ENCODE assay signal across 12 cellular contexts in the genomic region with DNA sequence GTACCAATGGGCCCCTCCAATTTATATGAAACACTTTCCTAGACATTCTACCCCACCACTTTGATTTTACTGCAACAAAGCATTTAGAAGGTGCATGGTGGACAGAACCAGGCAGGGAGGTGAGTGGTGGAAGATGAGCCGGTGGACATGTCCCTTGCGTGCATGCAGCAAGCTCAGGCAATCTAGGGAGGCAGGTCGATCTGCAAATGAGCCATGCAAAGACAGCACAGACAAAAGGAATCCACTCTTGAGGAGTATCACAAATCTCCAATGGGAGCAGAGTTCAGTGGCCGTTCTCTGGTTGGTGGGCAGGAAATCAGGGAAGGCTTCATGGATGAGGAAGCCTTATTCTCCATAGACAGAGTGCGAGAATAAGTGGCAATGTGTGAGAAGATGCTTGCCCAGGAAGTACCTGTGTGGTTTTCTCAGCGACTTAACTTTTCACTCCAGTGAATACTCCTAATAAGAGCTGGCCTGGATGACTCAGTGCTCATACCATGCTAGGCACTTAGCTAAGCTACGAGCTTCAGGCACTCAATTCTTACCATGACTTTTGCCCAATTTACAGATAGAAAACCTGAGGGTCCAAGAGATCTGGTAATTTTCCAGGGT.
A peak's percentile ranks its signal among the peaks of the same experiment; 100 is the strongest.
DNase-seq lines count a peak whose midpoint lies in the region; FAIRE-seq and TF ChIP-seq lines count a peak whose summit lies in the region.
"Had no signal": no experiment of that assay in that cellular context is flagged by ENCODE, and none has a peak within 500 bp of the region (broad histone marks: within the 10 kb centered on the region; RNA-seq: fewer than 3 reads in every experiment).

No MANE protein-coding gene starts in this region.

- no peak for TF ChIP-seq POLR2A in erythroblast (IDR thresholded peaks at IDR 0.05; ENCODE audit: low read length)

- no peak overlapping the region for H3K4me3 ChIP-seq in hepatocyte
- H3K4me3 ChIP-seq: MG63 had no signal

- peaks cover 40% of the 10 kb centered on the region for H3K79me2 ChIP-seq in hepatocyte

- peaks cover 89% of the 10 kb centered on the region for H3K4me1 Mint-ChIP-seq in activated naive CD8-positive, alpha-beta T cell (ENCODE audit: low read depth)

- no peaks in the 10 kb centered on the region for H4K20me1 ChIP-seq in hepatocyte (ENCODE audit: insufficient read depth, poor library complexity, severe bottlenecking)

- WGBS in hepatocyte (ENCODE audit: low lambda C conversion rate, missing lambda C conversion rate) = 96% methylated on average over 7 of the region's 7 CpGs

- peaks cover 15% of the 10 kb centered on the region for H3K4me1 ChIP-seq in hepatocyte (ENCODE audit: insufficient read depth)

- no peak for TF ChIP-seq CTCF in hepatocyte (IDR thresholded peaks at IDR 0.05; ENCODE audit: poor library complexity)

- no peaks in the 10 kb centered on the region for H3K9me3 Mint-ChIP-seq in activated naive CD8-positive, alpha-beta T cell (ENCODE audit: low read depth)
- H3K9me3 Mint-ChIP-seq: memory B cell had no signal

- peaks cover 15% of the 10 kb centered on the region for H3K36me3 Mint-ChIP-seq in activated naive CD8-positive, alpha-beta T cell

- H3K27me3 Mint-ChIP-seq in activated naive CD8-positive, alpha-beta T cell = no peaks in the 10 kb centered on the region

- no peaks in the 10 kb centered on the region for H3K36me3 ChIP-seq in hepatocyte (replicated peaks; ENCODE audit: insufficient read depth, low read depth)
- H3K36me3 ChIP-seq: MG63 had no signal

- H3K27ac ChIP-seq in hepatocyte = no peak overlapping the region
- H3K27ac ChIP-seq: parathyroid adenoma had no signal

- H3K27ac Mint-ChIP-seq in activated naive CD8-positive, alpha-beta T cell = peak overlapping the region; percentile 96
- H3K27ac Mint-ChIP-seq: memory B cell had no signal

- no peaks in the 10 kb centered on the region for H3K9me2 ChIP-seq in hepatocyte (replicated peaks; ENCODE audit: insufficient read depth)

- DNase-seq in A172 (ENCODE audit: low spot score) = peak; percentile 37
- DNase-seq in GM18507 (ENCODE audit: extremely low spot score, insufficient read length, low read depth) = no peak
- DNase-seq in kidney glomerular epithelial cell (lab: John Stamatoyannopoulos, UW) = peak; percentile 77
- no peak for DNase-seq in hepatocyte (ENCODE audit: low spot score)
- no peak for DNase-seq in erythroblast (lab: John Stamatoyannopoulos, UW)
- DNase-seq in epidermal melanocyte (ENCODE audit: insufficient read length, low spot score) = no peak
- no peak for DNase-seq in AG08396 (ENCODE audit: low spot score)
- DNase-seq: MG63, NCI-H2227 treated with DMSO at 0.1 percent for 48 hours had no signal

- no peak overlapping the region for H3K4me2 ChIP-seq in hepatocyte

- peak overlapping the region; percentile 33 for H3K4me3 Mint-ChIP-seq in activated naive CD8-positive, alpha-beta T cell
- H3K4me3 Mint-ChIP-seq: memory B cell had no signal

- H2AFZ ChIP-seq in hepatocyte = no peak overlapping the region
- H2AFZ ChIP-seq: parathyroid adenoma had no signal

- no peaks in the 10 kb centered on the region for H3K27me3 ChIP-seq in hepatocyte
- H3K27me3 ChIP-seq: MG63 had no signal

- H3K9me3 ChIP-seq in hepatocyte (ENCODE audit: low read depth) = no peaks in the 10 kb centered on the region
- H3K9me3 ChIP-seq: MG63 had no signal

- FAIRE-seq in GM18507 (lab: Jason Lieb, UNC) = peak; percentile 5

Comparison
In these comparisons a context has a peak if more than half of its experiments do, and no peak if none do; other contexts are left out.
1. DNase-seq: peak in A172 (single experiment) and kidney glomerular epithelial cell (single experiment); none in GM18507 (single experiment), hepatocyte (single experiment), erythroblast (0 of 2), epidermal melanocyte (single experiment) and AG08396 (single experiment).